ENCODE assay signal across 2 cellular contexts in genomic region chr2:75450068-75450467, GRCh38.
A peak's percentile ranks its signal among the peaks of the same experiment; 100 is the strongest.
TF ChIP-seq lines count a peak whose summit lies in the region.

No MANE protein-coding gene starts in this region.

TF ChIP-seq in WTC11, 78 proteins besides CTCF, POLR2A, EP300 and RAD21 (continued from another document):
- TF ChIP-seq ZNF317 (CRISPR knock-in tag; IDR thresholded peaks at IDR 0.05; ENCODE audit: borderline replicate concordance, low read depth): peak; percentile 80

TF ChIP-seq in SK-N-SH, 30 proteins besides CTCF, POLR2A, EP300 and RAD21 (continued from another document):
- no peak for TF ChIP-seq REST (IDR thresholded peaks at IDR 0.05; ENCODE audit: low read depth, low read length)
- no peak for TF ChIP-seq TAF1 (IDR thresholded peaks at IDR 0.05; ENCODE audit: borderline replicate concordance, low read depth, low read length)
- no peak for TF ChIP-seq NRF1 (IDR thresholded peaks at IDR 0.05; ENCODE audit: low read depth, low read length)
- no peak for TF ChIP-seq MAX (IDR thresholded peaks at IDR 0.05; ENCODE audit: low read depth)
- TF ChIP-seq RCOR1 (IDR thresholded peaks at IDR 0.05; ENCODE audit: low read length): no peak
